In the genomic region with DNA sequence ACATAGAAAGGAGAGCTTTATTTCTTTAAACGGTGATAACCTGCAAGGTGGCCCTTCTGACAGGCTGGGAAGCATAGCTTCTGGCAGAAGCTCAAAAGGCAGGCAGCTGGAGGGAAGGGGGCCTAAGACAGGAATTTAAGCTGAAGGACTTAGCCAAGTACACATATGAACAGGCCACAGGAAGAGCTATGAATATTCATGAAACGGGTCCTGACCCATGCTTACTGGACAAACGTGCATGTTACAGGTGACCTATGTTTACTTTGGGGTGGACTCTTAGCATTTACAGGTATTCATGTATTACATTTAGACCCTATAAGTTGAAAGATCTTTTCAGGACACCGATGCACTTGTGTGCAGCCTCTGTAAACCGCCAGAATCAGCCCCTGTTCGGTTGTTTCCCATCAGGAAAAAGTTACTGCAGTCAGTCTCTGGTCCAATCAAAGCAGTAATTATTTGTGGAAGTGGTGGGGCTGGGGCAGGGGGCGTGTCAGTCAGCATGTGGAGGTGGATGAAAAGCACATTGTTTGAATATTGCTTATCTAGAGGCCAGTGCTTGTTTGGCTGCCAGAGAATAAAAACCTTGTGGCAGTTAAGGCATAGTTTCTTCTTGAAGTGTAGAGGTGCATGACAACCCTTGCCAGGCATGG, we compare ENCODE assay signal across 10 cellular contexts. TPM values are rescaled to one million over a fixed set of nuclear protein-coding genes. Genes with fewer than 3 reads are reported as not detected.
DNase-seq lines count a peak whose midpoint lies in the region; ATAC-seq lines count a peak whose summit lies in the region.
"Had no signal": no experiment of that assay in that cellular context is flagged by ENCODE, and none has a peak within 500 bp of the region (broad histone marks: within the 10 kb centered on the region; RNA-seq: fewer than 3 reads in every experiment).

No MANE protein-coding gene starts in this region.

- in situ Hi-C loops in GM23248 (cut with MboI) = no loop called here

- H3K9ac ChIP-seq in GM23248 = peak overlapping the region; percentile 49; the same call in 1 of the 2 replicates
- peak overlapping the region; percentile 65 for H3K9ac ChIP-seq in endocrine pancreas (ENCODE audit: control insufficient read depth, insufficient read depth, low read length)
- H3K9ac ChIP-seq in rectal smooth muscle tissue (ENCODE audit: low read length) = no peak overlapping the region

- H3F3A ChIP-seq in GM23248 (ENCODE audit: insufficient read depth) = peaks cover 26% of the 10 kb centered on the region; the same call in 1 of the 2 replicates

- H3K4me2 ChIP-seq in GM23248 (ENCODE audit: unreplicated experiment) = peak overlapping the region; percentile 61

- no peaks in the 10 kb centered on the region for H4K20me1 ChIP-seq in GM23248 (ENCODE audit: insufficient read depth)

- peaks cover 39% of the 10 kb centered on the region for H3K79me2 ChIP-seq in GM23248 (ENCODE audit: insufficient read depth)

- H3K9me3 ChIP-seq in GM23248 (ENCODE audit: low read depth) (no peaks in the 10 kb centered on the region), endocrine pancreas (ENCODE audit: control insufficient read depth, low read length) (no peaks in the 10 kb centered on the region)

- H3K27me3 ChIP-seq in GM23248 (replicated peaks; ENCODE audit: insufficient read depth) (no peaks in the 10 kb centered on the region), endocrine pancreas (ENCODE audit: control insufficient read depth, insufficient read depth, low read length) (no peaks in the 10 kb centered on the region), rectal smooth muscle tissue (ENCODE audit: control insufficient read depth, insufficient read depth, low read length) (no peaks in the 10 kb centered on the region)

- no peaks in the 10 kb centered on the region for H3K36me3 ChIP-seq in GM23248 (ENCODE audit: low read depth)
- no peaks in the 10 kb centered on the region for H3K36me3 ChIP-seq in endocrine pancreas (ENCODE audit: control insufficient read depth, insufficient read depth, low read length)
- H3K36me3 ChIP-seq in rectal smooth muscle tissue (ENCODE audit: control insufficient read depth, insufficient read depth, low read length) = no peaks in the 10 kb centered on the region

- peak overlapping the region; percentile 54 for H3K27ac ChIP-seq in GM23248
- no peak overlapping the region for H3K27ac ChIP-seq in rectal smooth muscle tissue (ENCODE audit: low read depth, low read length)

- no peaks in the 10 kb centered on the region for H3K9me2 ChIP-seq in GM23248 (ENCODE audit: insufficient read depth)

- WGBS in GM23248 (ENCODE audit: low coverage in 1 of 2, low lambda C conversion rate in 2 of 2, missing lambda C conversion rate in 2 of 2), 2 experiments = 51 to 55% methylated on average over 7 of the region's 7 CpGs

- no peak overlapping the region for H3K4me3 ChIP-seq in GM23248
- peak overlapping the region; percentile 81 for H3K4me3 ChIP-seq in endocrine pancreas (ENCODE audit: control insufficient read depth, insufficient read depth, low read length)
- H3K4me3 ChIP-seq in rectal smooth muscle tissue (ENCODE audit: low read length) = peak overlapping the region; percentile 54

- peaks cover 24% of the 10 kb centered on the region for H3K4me1 ChIP-seq in GM23248 (ENCODE audit: insufficient read depth)
- H3K4me1 ChIP-seq in endocrine pancreas (ENCODE audit: control insufficient read depth, insufficient read depth, low read length) = peaks cover 21% of the 10 kb centered on the region
- peaks cover 20% of the 10 kb centered on the region for H3K4me1 ChIP-seq in rectal smooth muscle tissue (ENCODE audit: control insufficient read depth, insufficient read depth, low read length)

- DNase-seq in GM23248 = no peak
- peak; percentile 64 for DNase-seq in OCI-M1 (lab: John Stamatoyannopoulos, UW)
- no peak for DNase-seq in stimulated activated CD4-positive, alpha-beta T cell treated with anti-CD3 and anti-CD28 coated beads, Interleukin-4, amount 100 ng/mL, for 1 hour
- no peak for DNase-seq in NCI-H1092 treated with DMSO at 0.1 percent for 48 hours (lab: John Stamatoyannopoulos, UW)
- no peak for DNase-seq in A172 (ENCODE audit: low spot score)
- DNase-seq: activated naive CD4-positive, alpha-beta T cell treated with Interleukin-2 at 50 U/mL for 16 hours; NCI-H524 had no signal

- H2AFZ ChIP-seq in GM23248 = 0 out of 2 replicates have a peak overlapping the region, but pooled peaks have one; percentile 54

- ATAC-seq in GM21717 (IDR thresholded peaks at IDR 0.05; ENCODE audit: unreplicated experiment) = no peak

RNA-seq across cellular contexts. Expression of gene GZF1, which starts 2.9 kb away (rescaled TPM):
- total RNA-seq in GM23248 (2014; rRNA removed; shearing (Covaris generic)) = 11.0 and 12.3 TPM in 2 replicates
- polyA plus RNA-seq in GM23248 (2016; fragmentation: Nextera tagmentation; extraction: Ambion mirVana) = 5.9 and 6.3 TPM in 2 replicates
- total RNA-seq in A172 (2014; rRNA removed; shearing (Covaris generic)) = 18.7 and 22.7 TPM in 2 replicates

RNA-seq across cellular contexts. Expression of gene NXT1, which starts 8.5 kb away (rescaled TPM):
- total RNA-seq in GM23248 (2014; rRNA removed; shearing (Covaris generic)) = 31.5 and 31.7 TPM in 2 replicates
- 28.5 and 29.8 TPM in 2 replicates for polyA plus RNA-seq in GM23248 (2016; fragmentation: Nextera tagmentation; extraction: Ambion mirVana)
- 77.4 and 102 TPM in 2 replicates for total RNA-seq in A172 (2014; rRNA removed; shearing (Covaris generic))
